12 cellular contexts compared by ENCODE assay signal in the genomic region with DNA sequence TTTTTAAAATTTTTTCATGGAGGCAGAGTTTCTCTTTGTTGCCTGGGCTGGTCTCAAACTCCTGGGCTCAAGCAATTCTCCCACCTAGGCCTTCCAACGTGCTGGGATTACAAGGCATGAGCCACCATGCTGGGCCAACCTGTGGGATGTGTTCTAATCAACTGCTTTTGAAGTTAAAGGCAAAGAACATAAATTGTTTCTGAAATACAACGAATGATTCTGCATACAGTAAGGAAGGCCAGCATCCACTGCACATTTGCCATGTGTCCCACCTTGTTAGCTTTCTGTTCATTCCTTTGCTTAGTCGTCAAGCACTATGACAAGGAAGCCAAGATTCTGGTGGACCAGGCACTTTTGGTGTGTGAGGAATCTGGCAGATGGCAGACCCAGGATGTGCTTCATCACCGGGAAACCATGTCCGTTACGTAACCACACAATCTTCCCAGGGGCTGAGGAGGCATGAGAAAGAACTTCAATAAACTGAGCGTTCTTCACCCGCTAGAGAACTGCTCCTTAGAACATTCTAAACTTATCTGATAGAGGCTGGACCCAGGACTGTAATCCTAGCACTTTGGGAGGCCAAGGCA. TPM values are rescaled to one million over a fixed set of nuclear protein-coding genes. Genes with fewer than 3 reads are reported as not detected.
DNase-seq lines count a peak whose midpoint lies in the region; ATAC-seq and TF ChIP-seq lines count a peak whose summit lies in the region.
"Had no signal": no experiment of that assay in that cellular context is flagged by ENCODE, and none has a peak within 500 bp of the region (broad histone marks: within the 10 kb centered on the region; RNA-seq: fewer than 3 reads in every experiment).

No MANE protein-coding gene starts in this region.

- H3K4me1 ChIP-seq in mammary epithelial cell (ENCODE audit: insufficient read depth, low read length): peaks cover 63% of the 10 kb centered on the region
- H3K4me1 ChIP-seq: ascending aorta had no signal

- no peak for ATAC-seq in stimulated activated naive CD8-positive, alpha-beta T cell treated with anti-CD3 and anti-CD28 coated beads, Interleukin-15, Interleukin-2, amounts not matched to agents 100 U/mL and 50 U/mL, for 24 hours
- ATAC-seq in GM21447 (IDR thresholded peaks at IDR 0.05; ENCODE audit: unreplicated experiment) (no peak), GM19397 (IDR thresholded peaks at IDR 0.05; ENCODE audit: unreplicated experiment) (no peak)

- DNase-seq in AG09309 (ENCODE audit: low read depth) (peak; percentile 98), MG63 (peak; percentile 88), mammary epithelial cell (peak; percentile 91), mesenteric fat pad (ENCODE audit: low spot score) (peak; percentile 55), retina (no peak)
- no peak for DNase-seq in stimulated activated naive CD8-positive, alpha-beta T cell treated with anti-CD3 and anti-CD28 coated beads, Interleukin-15, Interleukin-2, amounts not matched to agents 100 U/mL and 50 U/mL, for 24 hours
- DNase-seq: CD4-positive, alpha-beta T cell; stimulated activated naive CD4-positive, alpha-beta T cell had no signal

- no peaks in the 10 kb centered on the region for H3K27me3 ChIP-seq in MG63
- H3K27me3 ChIP-seq in mammary epithelial cell (ENCODE audit: insufficient read depth, low read length): no peaks in the 10 kb centered on the region
- H3K27me3 ChIP-seq: ascending aorta had no signal

- in situ Hi-C loops in mammary epithelial cell (cut with MboI; ENCODE audit: low sequenced_read_pairs in 2 of 2): no loop called here

- peak overlapping the region; percentile 18 for H2AFZ ChIP-seq in mammary epithelial cell (ENCODE audit: low read depth, low read length)

- WGBS in mammary epithelial cell (ENCODE audit: low coverage, missing lambda C conversion rate): 0% methylated on average over 8 of the region's 8 CpGs

- peaks cover 12% of the 10 kb centered on the region for H3K79me2 ChIP-seq in mammary epithelial cell (ENCODE audit: insufficient read depth, low read length)

- peak overlapping the region; percentile 80 for H3K9ac ChIP-seq in mammary epithelial cell (ENCODE audit: insufficient read depth, low read length)
- H3K9ac ChIP-seq: KMS-11 had no signal

- TF ChIP-seq CTCF in AG09309 (IDR thresholded peaks at IDR 0.05; ENCODE audit: control insufficient read depth, insufficient read depth, low read depth, low read length, missing control alignments) (no peak), mammary epithelial cell (conservative IDR thresholded peaks at IDR 0.05 in 1 of 2, IDR thresholded peaks at IDR 0.05 in 1 of 2; ENCODE audit: extremely low read depth in 1 of 2, insufficient read depth in 1 of 2, low read depth in 1 of 2, low read length in 2 of 2) (no peak)

- H3K4me2 ChIP-seq in mammary epithelial cell (ENCODE audit: insufficient read depth, low read depth, low read length): peak overlapping the region; percentile 64
- H3K4me2 ChIP-seq: KMS-11 had no signal

- dilution Hi-C loops in mammary epithelial cell (cut with HindIII; ENCODE audit: low sequenced_read_pairs): no loop called here

- CTCF ChIA-PET in mammary epithelial cell (lab: Charles Lee; ENCODE audit: low non-redundant PET): no interaction called here

- peak overlapping the region; percentile 94 for H3K27ac ChIP-seq in mammary epithelial cell (ENCODE audit: insufficient read depth, low read depth, low read length)
- H3K27ac ChIP-seq: ascending aorta, KMS-11 had no signal

- intact Hi-C loops in mammary epithelial cell (cut with micrococcal nuclease): loop anchor here (1.0 kb wide), 3 partner anchors 13 to 37 kb away; partner anchors contain the start of gene MOK

- H4K20me1 ChIP-seq in mammary epithelial cell (ENCODE audit: insufficient read depth, low read length): no peaks in the 10 kb centered on the region

- BruUV-seq in mammary epithelial cell (replicated peaks; lab: Mats Ljungman, UMichigan): TSS peak; percentile 81

- H3K9me3 ChIP-seq in MG63 (no peaks in the 10 kb centered on the region), mammary epithelial cell (replicated peaks; ENCODE audit: insufficient read depth, low read length) (no peaks in the 10 kb centered on the region)
- H3K9me3 ChIP-seq: ascending aorta had no signal

- peaks cover 50% of the 10 kb centered on the region for H3K36me3 ChIP-seq in MG63
- peaks cover 18% of the 10 kb centered on the region for H3K36me3 ChIP-seq in mammary epithelial cell (ENCODE audit: insufficient read depth, low read length)

- H3K4me3 ChIP-seq in AG09309 (ENCODE audit: control insufficient read depth, low read depth, low read length): no peak overlapping the region
- no peak overlapping the region for H3K4me3 ChIP-seq in MG63
- no peak overlapping the region for H3K4me3 ChIP-seq in mammary epithelial cell (replicated peaks in 1 of 3; ENCODE audit: insufficient read depth in 1 of 3, low read depth in 2 of 3, low read length in 3 of 3)
- H3K4me3 ChIP-seq: ascending aorta had no signal

RNA-seq across cellular contexts. Expression of gene MOK, which starts 24.5 kb away (rescaled TPM):
- 17.6 and 23.0 TPM in 2 replicates for total RNA-seq in MG63 (2014; rRNA removed; shearing (Covaris generic); ENCODE audit: low replicate concordance)
- 10 to 100 TPM; 41.6 to 49.0 TPM for total RNA-seq in mammary epithelial cell
- 38.3 TPM for polyA plus RNA-seq in mammary epithelial cell
- polyA minus RNA-seq in mammary epithelial cell: 9.1 TPM
- 13.9 TPM for total RNA-seq in mesenteric fat pad

RNA-seq across cellular contexts. Expression of gene ZNF839, which starts 39.1 kb away (rescaled TPM):
- total RNA-seq in MG63 (2014; rRNA removed; shearing (Covaris generic); ENCODE audit: low replicate concordance): 4.4 and 4.8 TPM in 2 replicates
- total RNA-seq in mammary epithelial cell (10 to 100 TPM; 12.0 to 14.1 TPM), mesenteric fat pad (7.4 TPM)
- 8.3 TPM for polyA plus RNA-seq in mammary epithelial cell
- polyA minus RNA-seq in mammary epithelial cell: 17.3 TPM

Comparison
In these comparisons a context has a peak if more than half of its experiments do, and no peak if none do; other contexts are left out.
1. DNase-seq: peak in AG09309 (single experiment), MG63 (single experiment), mammary epithelial cell (single experiment) and mesenteric fat pad (single experiment); none in stimulated activated naive CD8-positive, alpha-beta T cell treated with anti-CD3 and anti-CD28 coated beads, Interleukin-15, Interleukin-2, amounts not matched to agents 100 U/mL and 50 U/mL, for 24 hours (single experiment) and retina (single experiment).